In the genomic region with DNA sequence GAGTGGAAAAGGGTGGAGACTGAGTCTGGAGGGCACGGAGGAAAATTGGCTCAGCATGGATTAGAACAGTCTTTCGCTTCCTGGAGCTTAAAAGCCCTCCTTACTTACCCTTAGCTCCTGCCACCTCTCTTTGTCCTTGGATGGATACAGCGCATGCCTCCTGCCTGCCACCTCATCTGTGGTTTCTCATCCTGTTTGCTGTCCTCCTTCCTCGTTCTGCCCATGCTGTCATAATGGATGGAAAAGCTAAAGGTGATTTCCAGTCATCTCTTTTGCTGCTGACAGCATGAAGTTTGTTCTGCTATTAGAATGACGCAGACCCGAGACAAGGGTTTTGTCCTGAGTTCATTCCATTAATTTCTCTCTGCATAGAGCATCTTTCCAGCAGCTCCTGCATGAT, we compare ENCODE assay signal across 21 cellular contexts.
A peak's percentile ranks its signal among the peaks of the same experiment; 100 is the strongest.
DNase-seq lines count a peak whose midpoint lies in the region; FAIRE-seq lines count a peak whose summit lies in the region.
"Had no signal": no experiment of that assay in that cellular context is flagged by ENCODE, and none has a peak within 500 bp of the region (broad histone marks: within the 10 kb centered on the region; RNA-seq: fewer than 3 reads in every experiment).

No MANE protein-coding gene starts in this region.

- no peak overlapping the region for H3K4me3 Mint-ChIP-seq in T-helper 2 cell treated with Interferon-gamma antibody and Interleukin-4, amounts not matched to agents 5 μg/mL and 100 μg/mL, for 36 hours
- H3K4me3 Mint-ChIP-seq: B cell; CD4-positive, alpha-beta T cell; CD8-positive, alpha-beta T cell had no signal

- no peak for FAIRE-seq in RCC 7860 (lab: Jason Lieb, UNC)
- FAIRE-seq: A549, D721Med, G401.6, GM12891, GM19239 had no signal

- DNase-seq in NCI-H146 (lab: John Stamatoyannopoulos, UW) (peak; percentile 25), NCI-H146 treated with DMSO at 0.1 percent for 48 hours (lab: John Stamatoyannopoulos, UW; ENCODE audit: unreplicated experiment) (no peak), HK-2 (ENCODE audit: unreplicated experiment) (peak; percentile 33), RCC 7860 (ENCODE audit: low spot score) (peak; percentile 63), glomerular visceral epithelial cell (ENCODE audit: extremely low spot score) (peak; percentile 31), NCI-H128 (lab: John Stamatoyannopoulos, UW; ENCODE audit: unreplicated experiment) (no peak), dedifferentiated amniotic fluid mesenchymal stem cell (ENCODE audit: extremely low spot score) (no peak)
- DNase-seq in T-helper 2 cell treated with Interferon-gamma antibody and Interleukin-4, amounts not matched to agents 5 μg/mL and 100 μg/mL, for 36 hours (ENCODE audit: low spot score): no peak
- DNase-seq: AML-193; Caco-2; Calu3; CD4-positive, alpha-beta T cell; CD8-positive, alpha-beta T cell; DMS79 treated with DMSO at 0.1 percent for 48 hours; GF-D8 had no signal

- no peaks in the 10 kb centered on the region for H3K27me3 Mint-ChIP-seq in T-helper 2 cell treated with Interferon-gamma antibody and Interleukin-4, amounts not matched to agents 5 μg/mL and 100 μg/mL, for 36 hours (ENCODE audit: low read depth)

- H3K27ac Mint-ChIP-seq in T-helper 2 cell treated with Interferon-gamma antibody and Interleukin-4, amounts not matched to agents 5 μg/mL and 100 μg/mL, for 36 hours: no peak overlapping the region
- H3K27ac Mint-ChIP-seq: B cell; CD4-positive, alpha-beta T cell; CD8-positive, alpha-beta T cell had no signal

- H3K36me3 Mint-ChIP-seq in T-helper 2 cell treated with Interferon-gamma antibody and Interleukin-4, amounts not matched to agents 5 μg/mL and 100 μg/mL, for 36 hours (ENCODE audit: low read depth): no peaks in the 10 kb centered on the region
- H3K36me3 Mint-ChIP-seq: CD8-positive, alpha-beta T cell had no signal

- no peaks in the 10 kb centered on the region for H3K4me1 Mint-ChIP-seq in T-helper 2 cell treated with Interferon-gamma antibody and Interleukin-4, amounts not matched to agents 5 μg/mL and 100 μg/mL, for 36 hours (ENCODE audit: low read depth)
- H3K4me1 Mint-ChIP-seq: B cell had no signal

- H3K9me3 Mint-ChIP-seq in T-helper 2 cell treated with Interferon-gamma antibody and Interleukin-4, amounts not matched to agents 5 μg/mL and 100 μg/mL, for 36 hours: no peaks in the 10 kb centered on the region
- H3K9me3 Mint-ChIP-seq: CD4-positive, alpha-beta T cell; CD8-positive, alpha-beta T cell had no signal

Comparison
In these comparisons a context has a peak if more than half of its experiments do, and no peak if none do; other contexts are left out.
1. DNase-seq: peak in NCI-H146 (single experiment), HK-2 (single experiment), RCC 7860 (single experiment) and glomerular visceral epithelial cell (single experiment); none in NCI-H146 treated with DMSO at 0.1 percent for 48 hours (single experiment), NCI-H128 (single experiment), T-helper 2 cell treated with Interferon-gamma antibody and Interleukin-4, amounts not matched to agents 5 μg/mL and 100 μg/mL, for 36 hours (single experiment) and dedifferentiated amniotic fluid mesenchymal stem cell (single experiment).